21 cellular contexts compared by ENCODE assay signal in genomic region chr10:15147594-15148392, GRCh38. TPM values are rescaled to one million over a fixed set of nuclear protein-coding genes. Genes with fewer than 3 reads are reported as not detected.
DNase-seq lines count a peak whose midpoint lies in the region; ATAC-seq, FAIRE-seq and TF ChIP-seq lines count a peak whose summit lies in the region.
"Had no signal": no experiment of that assay in that cellular context is flagged by ENCODE, and none has a peak within 500 bp of the region (broad histone marks: within the 10 kb centered on the region; RNA-seq: fewer than 3 reads in every experiment).

No MANE protein-coding gene starts in this region.

- in situ Hi-C loops in K562 (cut with MboI), result no loop called here

- no peak overlapping the region for H3K4me3 Mint-ChIP-seq in activated CD4-positive, alpha-beta T cell treated with anti-CD3 and anti-CD28 coated beads for 36 hours
- H3K4me3 Mint-ChIP-seq: CD14-positive monocyte, HFFc6 had no signal

- H3K27ac ChIP-seq in A549, result no peak overlapping the region
- H3K27ac ChIP-seq in K562 (ENCODE audit: extremely low read depth, low read depth, low read length), result no peak overlapping the region
- no peak overlapping the region for H3K27ac ChIP-seq in Peyer's patch
- H3K27ac ChIP-seq: 22Rv1, BLaER1, GM23248, HL-60 had no signal

- no peak overlapping the region for H2AFZ ChIP-seq in K562 (ENCODE audit: low read depth, low read length)
- H2AFZ ChIP-seq: GM23248 had no signal

- H3K36me3 ChIP-seq in K562 (ENCODE audit: control insufficient read depth, insufficient read depth, low read length), result no peaks in the 10 kb centered on the region
- no peaks in the 10 kb centered on the region for H3K36me3 ChIP-seq in Peyer's patch
- H3K36me3 ChIP-seq: BLaER1 had no signal

- H3K4me3 ChIP-seq in A549, result no peak overlapping the region
- no peak overlapping the region for H3K4me3 ChIP-seq in K562
- no peak overlapping the region for H3K4me3 ChIP-seq in Peyer's patch
- H3K4me3 ChIP-seq: BLaER1, GM23248 had no signal

- no TSS peak for BruUV-seq in K562 (replicated peaks; lab: Mats Ljungman, UMichigan)

- CTCF ChIA-PET in activated CD4-positive, alpha-beta T cell treated with anti-CD3 and anti-CD28 coated beads for 36 hours (lab: Charles Lee), result interaction anchor here (0.9 to 1.1 kb wide), 3 partner anchors 15 to 38 kb away, joined by 3 to 9 read pairs (median 3); no protein-coding TSS in a partner anchor
- CTCF ChIA-PET in A549 (lab: Yijun Ruan, JAX), result interaction anchor here (2.2 kb wide), 1 partner anchor 19 kb away, joined by 6 read pairs; no protein-coding TSS in a partner anchor
- CTCF ChIA-PET in K562 (lab: Yijun Ruan, JAX; ENCODE audit: low intra/inter-chr PET ratio), result no interaction called here

- POLR2A ChIA-PET in activated CD4-positive, alpha-beta T cell treated with anti-CD3 and anti-CD28 coated beads for 36 hours (lab: Charles Lee), result interaction anchor here (1.0 kb wide), 1 partner anchor 15 kb away, joined by 6 read pairs; no protein-coding TSS in a partner anchor
- POLR2A ChIA-PET in A549 (lab: Yijun Ruan, JAX) (interaction anchor here (0.6 kb wide), 2 partner anchors 20 to 684 kb away, joined by 3 to 4 read pairs; partner anchors contain the start of gene NMT2), K562 (lab: Yijun Ruan, JAX) (no interaction called here)

- TF ChIP-seq RAD21 in A549 (conservative IDR thresholded peaks at IDR 0.05 in 1 of 2, IDR thresholded peaks at IDR 0.05 in 1 of 2) (no peak), K562 (CRISPR knock-in tag; conservative IDR thresholded peaks at IDR 0.05 in 1 of 2, IDR thresholded peaks at IDR 0.05 in 1 of 2) (no peak)

- no peak for FAIRE-seq in A549 (lab: Jason Lieb, UNC)
- peak; percentile 32 for FAIRE-seq in K562 (lab: Jason Lieb, UNC)
- FAIRE-seq: GM12892, GM18507, H54 had no signal

- peaks cover 46% of the 10 kb centered on the region for H3K4me1 Mint-ChIP-seq in activated CD4-positive, alpha-beta T cell treated with anti-CD3 and anti-CD28 coated beads for 36 hours
- H3K4me1 Mint-ChIP-seq: CD14-positive monocyte had no signal

- H3K79me2 ChIP-seq in K562 (ENCODE audit: control insufficient read depth, insufficient read depth, low read length), result no peaks in the 10 kb centered on the region

- H3K4me1 ChIP-seq in A549 (no peaks in the 10 kb centered on the region), K562 (replicated peaks in 1 of 2; ENCODE audit: control insufficient read depth in 2 of 2, insufficient read depth in 2 of 2, low read length in 2 of 2) (no peaks in the 10 kb centered on the region), Peyer's patch (peaks cover 0 to 4% (median 0%) of the 10 kb centered on the region in 4 donors)

- no peak overlapping the region for H3K27ac Mint-ChIP-seq in activated CD4-positive, alpha-beta T cell treated with anti-CD3 and anti-CD28 coated beads for 36 hours
- H3K27ac Mint-ChIP-seq: CD14-positive monocyte, HFFc6 had no signal

- TF ChIP-seq POLR2A in A549 (IDR thresholded peaks at IDR 0.05; ENCODE audit: low read length) (no peak), K562 (conservative IDR thresholded peaks at IDR 0.05) (no peak), Peyer's patch (IDR thresholded peaks at IDR 0.05) (no peak)

- peaks cover 6% of the 10 kb centered on the region for H3K36me3 Mint-ChIP-seq in activated CD4-positive, alpha-beta T cell treated with anti-CD3 and anti-CD28 coated beads for 36 hours (ENCODE audit: low read depth)
- H3K36me3 Mint-ChIP-seq: CD14-positive monocyte had no signal

- H3K9ac ChIP-seq in K562 (ENCODE audit: insufficient read depth in 1 of 2, low read depth in 2 of 2, low read length in 2 of 2), result no peak overlapping the region
- H3K9ac ChIP-seq: BLaER1, GM23248 had no signal

- no peak for DNase-seq in activated CD4-positive, alpha-beta T cell treated with anti-CD3 and anti-CD28 coated beads for 36 hours
- DNase-seq in activated CD4-positive, alpha-beta T cell treated with anti-CD3 and anti-CD28 coated beads, Interleukin-2, amount 50 U/mL, for 4 hours, result no peak
- DNase-seq in A549 (ENCODE audit: low read depth in 1 of 2, low spot score in 1 of 2), result no peak
- no peak for DNase-seq in K562 (ENCODE audit: extremely low read depth in 1 of 4, low spot score in 3 of 4)
- no peak for DNase-seq in Peyer's patch
- no peak for DNase-seq in iPS-NIHi7 (ENCODE audit: extremely low spot score)
- DNase-seq: CD4-positive, alpha-beta memory T cell; DMS153; DMS79; GDM1; GM23248; HCEC 1CT; HFFc6; IMR-90 had no signal

- H3K27me3 Mint-ChIP-seq in activated CD4-positive, alpha-beta T cell treated with anti-CD3 and anti-CD28 coated beads for 36 hours, result no peaks in the 10 kb centered on the region
- H3K27me3 Mint-ChIP-seq: CD4-positive, alpha-beta memory T cell had no signal

- H3K9me3 ChIP-seq in A549 (no peaks in the 10 kb centered on the region), K562 (replicated peaks; ENCODE audit: control insufficient read depth, insufficient read depth, low read depth, low read length) (no peaks in the 10 kb centered on the region; the same call in 1 of the 2 replicates), Peyer's patch (no peaks in the 10 kb centered on the region)
- H3K9me3 ChIP-seq: BLaER1 had no signal

- H3K9me3 Mint-ChIP-seq in activated CD4-positive, alpha-beta T cell treated with anti-CD3 and anti-CD28 coated beads for 36 hours (ENCODE audit: low read depth), result no peaks in the 10 kb centered on the region
- H3K9me3 Mint-ChIP-seq: CD4-positive, alpha-beta memory T cell; HFFc6 had no signal

- TF ChIP-seq EP300 in A549 (IDR thresholded peaks at IDR 0.05), result no peak
- no peak for TF ChIP-seq EP300 in K562 (IDR thresholded peaks at IDR 0.05; ENCODE audit: low read length)

- H3K27me3 ChIP-seq in K562 (ENCODE audit: control insufficient read depth in 2 of 2, insufficient read depth in 2 of 2, low read length in 2 of 2), result no peaks in the 10 kb centered on the region
- H3K27me3 ChIP-seq in Peyer's patch, result no peaks in the 10 kb centered on the region
- H3K27me3 ChIP-seq: BLaER1 had no signal

- WGBS in A549 (ENCODE audit: missing lambda C conversion rate), result 76% methylated on average over 4 of the region's 4 CpGs
- 41% methylated on average over 4 of the region's 4 CpGs for WGBS in K562 (ENCODE audit: insufficient coverage, low coverage, missing lambda C conversion rate)

- intact Hi-C loops in activated CD4-positive, alpha-beta T cell treated with anti-CD3 and anti-CD28 coated beads for 36 hours (cut with DNase I, micrococcal nuclease), result loop anchor here (2.0 kb wide), 2 partner anchors 17 to 19 kb away; no protein-coding TSS in a partner anchor
- intact Hi-C loops in K562 (cut with micrococcal nuclease), result no loop called here

- no peaks in the 10 kb centered on the region for H3K9me1 ChIP-seq in K562 (ENCODE audit: control insufficient read depth, insufficient read depth, low read length)

- ATAC-seq in activated CD4-positive, alpha-beta T cell treated with anti-CD3 and anti-CD28 coated beads for 36 hours, result peak; percentile 33
- ATAC-seq in A549 (no peak), K562 (no peak)

- no peak for TF ChIP-seq CTCF in A549 (IDR thresholded peaks at IDR 0.05)
- no peak for TF ChIP-seq CTCF in K562 (IDR thresholded peaks at IDR 0.05 in 2 of 3, conservative IDR thresholded peaks at IDR 0.05 in 1 of 3; ENCODE audit: insufficient read depth in 2 of 3, low read depth in 1 of 3, low read length in 3 of 3)
- no peak for TF ChIP-seq CTCF in Peyer's patch (IDR thresholded peaks at IDR 0.05)

- no peaks in the 10 kb centered on the region; the same call in 1 of the 2 replicates for H4K20me1 ChIP-seq in K562 (replicated peaks; ENCODE audit: control insufficient read depth, insufficient read depth, low read length)
- H4K20me1 ChIP-seq: BLaER1 had no signal

- H3K4me2 ChIP-seq in A549 (no peak overlapping the region), K562 (ENCODE audit: insufficient read depth, low read length) (no peak overlapping the region)
- H3K4me2 ChIP-seq: BLaER1 had no signal

RNA-seq across cellular contexts. Expression of gene NMT2, which starts 20.7 kb away (rescaled TPM):
- 10 to 100 TPM; 20.6 to 22.1 TPM for total RNA-seq in activated CD4-positive, alpha-beta T cell treated with anti-CD3 and anti-CD28 coated beads for 36 hours
- 13.1 and 14.7 TPM in 2 replicates for polyA plus RNA-seq in A549 (2011; rRNA removed)
- polyA plus RNA-seq in A549 (2012; cell fraction: cytosol; rRNA removed), result 9.0 and 9.3 TPM in 2 replicates
- 5.6 and 16.5 TPM in 2 replicates for polyA plus RNA-seq in A549 (2012; cell fraction: nucleus; rRNA removed)
- 19.6 to 23.2 TPM (median 22.5 TPM) in 3 replicates for polyA plus RNA-seq in A549 (2017; fragmentation: RNase III; extraction: RNeasy Plus Mini Kit Qiagen cat#74134 plus additional on column Dnase treatment)
- polyA minus RNA-seq in A549 (2011; rRNA and poly(A)+ RNA removed), result 5.5 and 7.5 TPM in 2 replicates
- total RNA-seq in K562 (2011; cell fraction: chromatin; rRNA removed; ENCODE audit: low replicate concordance), result 11.0 and 15.9 TPM in 2 replicates
- 4.2 and 5.0 TPM in 2 replicates for total RNA-seq in K562 (2011; cell fraction: nucleolus; rRNA removed)
- total RNA-seq in K562 (2011; cell fraction: nucleoplasm; rRNA removed), result 7.9 and 12.4 TPM in 2 replicates
- total RNA-seq in K562 (2014; rRNA removed), result 10.9 and 12.7 TPM in 2 replicates
- total RNA-seq in K562 (2014; rRNA removed; fragmentation: Illumina TruSeq; extraction: Trizol), result 15.0 and 15.3 TPM in 2 replicates
- 15.3 and 15.9 TPM in 2 replicates for total RNA-seq in K562 (2015; rRNA removed; fragmentation: Illumina TruSeq; extraction: Trizol)
- total RNA-seq in K562 (2021), result 10.8 and 12.3 TPM in 2 replicates
- 5.2 and 6.4 TPM in 2 replicates for polyA plus RNA-seq in K562 (2011; rRNA removed)
- 1.9 and 5.3 TPM in 2 replicates for polyA plus RNA-seq in K562 (2011; cell fraction: cytosol; rRNA removed)
- polyA plus RNA-seq in K562 (2011; cell fraction: nucleus; rRNA removed), result 5.3 and 8.9 TPM in 2 replicates
- 13.2 and 19.1 TPM in 2 replicates for polyA plus RNA-seq in K562 (2012)
- polyA plus RNA-seq in K562 (2014; fragmentation: Illumina TruSeq; extraction: Trizol), result 12.8 and 14.7 TPM in 2 replicates
- 1 to 10 TPM; 6.9 to 8.4 TPM for polyA plus RNA-seq in K562 (2014; fragmentation: Nextera tagmentation; extraction: Ambion mirVana)
- 8.5 and 9.1 TPM in 2 replicates for polyA plus RNA-seq in K562 (2014; rRNA removed)
- 4.6 and 9.1 TPM in 2 replicates for polyA minus RNA-seq in K562 (2011; rRNA and poly(A)+ RNA removed)
- polyA minus RNA-seq in K562 (2011; cell fraction: cytosol; rRNA and poly(A)+ RNA removed), result 2.8 and 5.1 TPM in 2 replicates
- 2.2 and 5.2 TPM in 2 replicates for polyA minus RNA-seq in K562 (2011; cell fraction: nucleus; rRNA and poly(A)+ RNA removed)
- 10 to 100 TPM; 13.2 to 27.9 (median 20.8) TPM for total RNA-seq in Peyer's patch

RNA-seq across cellular contexts. Expression of gene RPP38, which starts 50.6 kb away (rescaled TPM):
- total RNA-seq in activated CD4-positive, alpha-beta T cell treated with anti-CD3 and anti-CD28 coated beads for 36 hours, result 10 to 100 TPM; 26.1 to 27.1 TPM
- 43.4 and 47.5 TPM in 2 replicates for polyA plus RNA-seq in A549 (2011; rRNA removed)
- 29.8 and 30.6 TPM in 2 replicates for polyA plus RNA-seq in A549 (2012; cell fraction: cytosol; rRNA removed)
- polyA plus RNA-seq in A549 (2012; cell fraction: nucleus; rRNA removed), result 14.0 and 14.1 TPM in 2 replicates
- polyA plus RNA-seq in A549 (2017; fragmentation: RNase III; extraction: RNeasy Plus Mini Kit Qiagen cat#74134 plus additional on column Dnase treatment), result 23.9 to 26.9 TPM (median 25.5 TPM) in 3 replicates
- polyA minus RNA-seq in A549 (2011; rRNA and poly(A)+ RNA removed), result 25.6 and 27.2 TPM in 2 replicates
- 24.7 and 30.0 TPM in 2 replicates for total RNA-seq in K562 (2011; cell fraction: chromatin; rRNA removed; ENCODE audit: low replicate concordance)
- total RNA-seq in K562 (2011; cell fraction: nucleolus; rRNA removed), result 21.5 and 24.6 TPM in 2 replicates
- total RNA-seq in K562 (2011; cell fraction: nucleoplasm; rRNA removed), result 18.0 and 21.1 TPM in 2 replicates
- 27.8 and 30.9 TPM in 2 replicates for total RNA-seq in K562 (2014; rRNA removed)
- 31.7 and 34.5 TPM in 2 replicates for total RNA-seq in K562 (2014; rRNA removed; fragmentation: Illumina TruSeq; extraction: Trizol)
- total RNA-seq in K562 (2015; rRNA removed; fragmentation: Illumina TruSeq; extraction: Trizol), result 32.6 and 33.8 TPM in 2 replicates
- 26.3 and 26.9 TPM in 2 replicates for total RNA-seq in K562 (2021)
- 30.3 and 39.4 TPM in 2 replicates for polyA plus RNA-seq in K562 (2011; rRNA removed)
- 23.7 and 30.8 TPM in 2 replicates for polyA plus RNA-seq in K562 (2011; cell fraction: cytosol; rRNA removed)
- polyA plus RNA-seq in K562 (2011; cell fraction: nucleus; rRNA removed), result 17.3 and 18.1 TPM in 2 replicates
- polyA plus RNA-seq in K562 (2012), result 25.0 and 27.7 TPM in 2 replicates
- 48.6 and 58.6 TPM in 2 replicates for polyA plus RNA-seq in K562 (2014; fragmentation: Illumina TruSeq; extraction: Trizol)
- polyA plus RNA-seq in K562 (2014; fragmentation: Nextera tagmentation; extraction: Ambion mirVana), result 10 to 100 TPM; 33.5 to 38.6 TPM
- 35.5 and 36.3 TPM in 2 replicates for polyA plus RNA-seq in K562 (2014; rRNA removed)
- polyA minus RNA-seq in K562 (2011; rRNA and poly(A)+ RNA removed), result 28.2 and 32.6 TPM in 2 replicates
- 9.7 and 14.4 TPM in 2 replicates for polyA minus RNA-seq in K562 (2011; cell fraction: cytosol; rRNA and poly(A)+ RNA removed)
- polyA minus RNA-seq in K562 (2011; cell fraction: nucleus; rRNA and poly(A)+ RNA removed), result 10.1 and 11.6 TPM in 2 replicates
- 10 to 100 TPM; 13.5 to 21.5 (median 19.6) TPM for total RNA-seq in Peyer's patch

RNA-seq across cellular contexts. Expression of gene ACBD7, which starts 59.2 kb away (rescaled TPM):
- total RNA-seq in activated CD4-positive, alpha-beta T cell treated with anti-CD3 and anti-CD28 coated beads for 36 hours, result 1 to 10 TPM; 2.4 to 2.6 TPM
- 0.90 and 0.98 TPM in 2 replicates for polyA plus RNA-seq in A549 (2011; rRNA removed)
- polyA plus RNA-seq in A549 (2012; cell fraction: cytosol; rRNA removed), result 0.21 and 0.36 TPM in 2 replicates
- polyA plus RNA-seq in A549 (2012; cell fraction: nucleus; rRNA removed), result 0.11 and 0.16 TPM in 2 replicates
- 1.2 to 1.6 TPM (median 1.5 TPM) in 3 replicates for polyA plus RNA-seq in A549 (2017; fragmentation: RNase III; extraction: RNeasy Plus Mini Kit Qiagen cat#74134 plus additional on column Dnase treatment)
- polyA minus RNA-seq in A549 (2011; rRNA and poly(A)+ RNA removed), result 0.78 TPM in 1 of 2 replicates, not detected in the other
- total RNA-seq in K562 (2011; cell fraction: chromatin; rRNA removed; ENCODE audit: low replicate concordance), result 0.30 and 0.76 TPM in 2 replicates
- total RNA-seq in K562 (2011; cell fraction: nucleolus; rRNA removed), result 0.33 TPM in 1 of 2 replicates, not detected in the other
- 0.81 and 2.3 TPM in 2 replicates for total RNA-seq in K562 (2011; cell fraction: nucleoplasm; rRNA removed)
- 0.98 and 1.4 TPM in 2 replicates for total RNA-seq in K562 (2014; rRNA removed)
- total RNA-seq in K562 (2014; rRNA removed; fragmentation: Illumina TruSeq; extraction: Trizol), result 0.84 and 1.3 TPM in 2 replicates
- total RNA-seq in K562 (2015; rRNA removed; fragmentation: Illumina TruSeq; extraction: Trizol), result 0.72 and 1.1 TPM in 2 replicates
- 0.60 and 0.98 TPM in 2 replicates for total RNA-seq in K562 (2021)
- 2.7 and 3.2 TPM in 2 replicates for polyA plus RNA-seq in K562 (2011; rRNA removed)
- 1.2 and 2.3 TPM in 2 replicates for polyA plus RNA-seq in K562 (2011; cell fraction: cytosol; rRNA removed)
- polyA plus RNA-seq in K562 (2011; cell fraction: nucleus; rRNA removed), result 0.78 and 0.87 TPM in 2 replicates
- polyA plus RNA-seq in K562 (2012), result 0.77 and 1.2 TPM in 2 replicates
- 0.86 and 0.98 TPM in 2 replicates for polyA plus RNA-seq in K562 (2014; fragmentation: Illumina TruSeq; extraction: Trizol)
- under 1 TPM; 0.21 to 0.27 TPM for polyA plus RNA-seq in K562 (2014; fragmentation: Nextera tagmentation; extraction: Ambion mirVana)
- polyA plus RNA-seq in K562 (2014; rRNA removed), result 0.93 and 1.1 TPM in 2 replicates
- 2.9 and 3.4 TPM in 2 replicates for polyA minus RNA-seq in K562 (2011; rRNA and poly(A)+ RNA removed)
- polyA minus RNA-seq in K562 (2011; cell fraction: cytosol; rRNA and poly(A)+ RNA removed), result 1.7 TPM in 1 of 2 replicates, not detected in the other
- 0.54 and 1.3 TPM in 2 replicates for polyA minus RNA-seq in K562 (2011; cell fraction: nucleus; rRNA and poly(A)+ RNA removed)
- 1 to 10 TPM in 1 of 4 donors, under 1 TPM in 1, not detected in 2; 0.70 to 1.1 TPM for total RNA-seq in Peyer's patch
- total RNA-seq: CD4-positive, alpha-beta memory T cell had no signal
- polyA plus RNA-seq: CD14-positive monocyte; CD4-positive, alpha-beta memory T cell; GM23248 had no signal
